ENCODE assay signal across 7 cellular contexts in the genomic region with DNA sequence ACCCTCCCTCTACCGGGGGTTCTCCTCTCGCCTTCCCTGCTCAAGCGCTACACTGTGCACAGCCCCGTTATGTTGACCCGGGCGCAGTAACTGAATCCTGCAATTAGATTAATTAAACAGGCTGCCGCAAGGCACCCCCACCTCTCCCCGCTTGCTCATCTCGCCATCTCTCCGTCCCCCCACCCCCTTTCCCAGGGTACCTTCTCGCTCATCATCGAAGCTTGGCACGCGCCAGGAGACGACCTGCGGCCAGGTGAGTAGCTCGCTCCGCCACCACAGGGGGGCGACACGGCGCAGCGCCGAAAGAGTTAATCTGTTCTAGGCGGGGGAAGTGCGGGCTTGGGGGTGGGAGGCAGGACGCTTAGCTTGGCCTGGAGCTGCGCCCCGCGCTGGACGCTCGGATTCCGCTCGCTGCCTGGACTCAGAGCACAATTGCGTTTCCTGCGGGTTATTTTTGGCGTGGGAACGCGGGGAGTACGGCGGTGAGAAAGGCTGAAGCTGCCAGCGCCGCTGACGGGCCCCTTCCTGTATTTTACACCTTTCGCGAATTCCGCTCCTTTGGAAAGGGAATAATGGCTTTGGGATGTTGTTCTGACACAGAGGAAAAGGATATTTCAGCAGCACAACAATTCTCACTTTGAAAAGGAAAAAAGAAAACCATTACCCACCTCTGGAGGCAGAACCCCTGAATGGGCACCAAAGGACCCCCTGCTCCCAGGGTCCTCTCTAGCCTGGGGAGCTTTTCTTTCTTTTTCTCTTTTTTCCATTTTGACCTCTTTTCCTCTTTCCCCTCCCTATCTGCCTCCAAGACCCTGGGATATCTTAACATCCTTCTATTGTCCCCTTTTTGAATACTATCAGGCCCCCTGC. TPM values are rescaled to one million over a fixed set of nuclear protein-coding genes. Genes with fewer than 3 reads are reported as not detected.
DNase-seq lines count a peak whose midpoint lies in the region; ATAC-seq and FAIRE-seq lines count a peak whose summit lies in the region.

No MANE protein-coding gene starts in this region.

- peaks cover 62% of the 10 kb centered on the region for H3K27me3 ChIP-seq in skeletal muscle satellite cell (ENCODE audit: control insufficient read depth, insufficient read depth, low read length)

- DNase-seq in GM18507 (ENCODE audit: extremely low spot score, insufficient read length, low read depth) = no peak
- peak; percentile 74 for DNase-seq in NCI-H748 (lab: John Stamatoyannopoulos, UW; ENCODE audit: unreplicated experiment)
- DNase-seq in activated naive CD4-positive, alpha-beta T cell treated with anti-CD3 and anti-CD28 coated beads, Interleukin-2, amount 50 U/mL, for 72 hours (ENCODE audit: low spot score in 2 of 2) = peak in 1 of 2 donors; percentile 80
- DNase-seq in left ventricle myocardium superior = peak; percentile 79
- no peak for DNase-seq in NCI-H187 treated with DMSO at 0.1 percent for 48 hours (lab: John Stamatoyannopoulos, UW)
- no peak for DNase-seq in HK-2 (ENCODE audit: unreplicated experiment)

- no peaks in the 10 kb centered on the region for H3K9me3 Mint-ChIP-seq in activated naive CD4-positive, alpha-beta T cell treated with anti-CD3 and anti-CD28 coated beads, Interleukin-2, amount 50 U/mL, for 72 hours

- H3K36me3 Mint-ChIP-seq in activated naive CD4-positive, alpha-beta T cell treated with anti-CD3 and anti-CD28 coated beads, Interleukin-2, amount 50 U/mL, for 72 hours = peaks cover 0 to 6% of the 10 kb centered on the region in 2 donors

- no peaks in the 10 kb centered on the region for H3K36me3 ChIP-seq in skeletal muscle satellite cell (ENCODE audit: insufficient read depth, low read length)

- H3K9ac ChIP-seq in skeletal muscle satellite cell (ENCODE audit: low read depth, low read length) = no peak overlapping the region

- peaks cover 35% of the 10 kb centered on the region for H3K4me1 ChIP-seq in skeletal muscle satellite cell (ENCODE audit: control insufficient read depth, insufficient read depth, low read length)

- intact Hi-C loops in left ventricle myocardium superior (cut with micrococcal nuclease) = no loop called here

- ATAC-seq in activated naive CD4-positive, alpha-beta T cell treated with anti-CD3 and anti-CD28 coated beads, Interleukin-2, amount 50 U/mL, for 72 hours = peak; percentile 42 to 69
- ATAC-seq in left ventricle myocardium superior = peak; percentile 55

- peak; percentile 56 for FAIRE-seq in GM18507 (lab: Jason Lieb, UNC)

- H3K4me2 ChIP-seq in skeletal muscle satellite cell (ENCODE audit: low read length) = peak overlapping the region; percentile 93

- no peaks in the 10 kb centered on the region for H3K9me3 ChIP-seq in skeletal muscle satellite cell (replicated peaks; ENCODE audit: low read length)

- H3K4me3 ChIP-seq in skeletal muscle satellite cell (ENCODE audit: low read length) = peak overlapping the region; percentile 26

- peak overlapping the region in 1 of 2 donors; percentile 62 for H3K27ac Mint-ChIP-seq in activated naive CD4-positive, alpha-beta T cell treated with anti-CD3 and anti-CD28 coated beads, Interleukin-2, amount 50 U/mL, for 72 hours

RNA-seq across cellular contexts. Expression of gene DLL4, which starts 1.5 kb away (rescaled TPM):
- total RNA-seq in activated naive CD4-positive, alpha-beta T cell treated with anti-CD3 and anti-CD28 coated beads, Interleukin-2, amount 50 U/mL, for 72 hours = under 1 TPM in 1 of 2 donors, not detected in 1; 0.16 TPM
- 11.6 TPM for total RNA-seq in left ventricle myocardium superior
- total RNA-seq in skeletal muscle satellite cell (2012; rRNA removed) = 0.22 and 0.25 TPM in 2 replicates

RNA-seq across cellular contexts. Expression of gene CHAC1, which starts 22.6 kb away (rescaled TPM):
- total RNA-seq in activated naive CD4-positive, alpha-beta T cell treated with anti-CD3 and anti-CD28 coated beads, Interleukin-2, amount 50 U/mL, for 72 hours = 10 to 100 TPM; 12.9 to 16.3 TPM
- 2.2 TPM for total RNA-seq in left ventricle myocardium superior
- total RNA-seq in skeletal muscle satellite cell (2012; rRNA removed) = 7.6 and 10.5 TPM in 2 replicates

RNA-seq across cellular contexts. Expression of gene VPS18, which starts 36.4 kb away (rescaled TPM):
- total RNA-seq in activated naive CD4-positive, alpha-beta T cell treated with anti-CD3 and anti-CD28 coated beads, Interleukin-2, amount 50 U/mL, for 72 hours = 1 to 10 TPM; 7.2 to 8.4 TPM
- total RNA-seq in left ventricle myocardium superior = 22.7 TPM
- total RNA-seq in skeletal muscle satellite cell (2012; rRNA removed) = 41.5 and 43.6 TPM in 2 replicates

RNA-seq across cellular contexts. Expression of gene RHOV, which starts 56.6 kb away (rescaled TPM):
- under 1 TPM in 1 of 2 donors, not detected in 1; 0.72 TPM for total RNA-seq in activated naive CD4-positive, alpha-beta T cell treated with anti-CD3 and anti-CD28 coated beads, Interleukin-2, amount 50 U/mL, for 72 hours
- total RNA-seq in left ventricle myocardium superior = not detected
- under 0.01 TPM in 2 replicates for total RNA-seq in skeletal muscle satellite cell (2012; rRNA removed)

Comparison
In these comparisons a context has a peak if more than half of its experiments do, and no peak if none do; other contexts are left out.
1. DNase-seq: peak in NCI-H748 (single experiment) and left ventricle myocardium superior (single experiment); none in GM18507 (single experiment), NCI-H187 treated with DMSO at 0.1 percent for 48 hours (single experiment) and HK-2 (single experiment).
2. RNA of gene DLL4, which starts 1.5 kb away (total RNA-seq): 11.6 TPM in left ventricle myocardium superior (single experiment); 0.16 TPM in activated naive CD4-positive, alpha-beta T cell treated with anti-CD3 and anti-CD28 coated beads, Interleukin-2, amount 50 U/mL, for 72 hours; every median in the first group is over 10 times any median in the second.